Comparison of ENCODE assay signal across 8 cellular contexts in the genomic region with DNA sequence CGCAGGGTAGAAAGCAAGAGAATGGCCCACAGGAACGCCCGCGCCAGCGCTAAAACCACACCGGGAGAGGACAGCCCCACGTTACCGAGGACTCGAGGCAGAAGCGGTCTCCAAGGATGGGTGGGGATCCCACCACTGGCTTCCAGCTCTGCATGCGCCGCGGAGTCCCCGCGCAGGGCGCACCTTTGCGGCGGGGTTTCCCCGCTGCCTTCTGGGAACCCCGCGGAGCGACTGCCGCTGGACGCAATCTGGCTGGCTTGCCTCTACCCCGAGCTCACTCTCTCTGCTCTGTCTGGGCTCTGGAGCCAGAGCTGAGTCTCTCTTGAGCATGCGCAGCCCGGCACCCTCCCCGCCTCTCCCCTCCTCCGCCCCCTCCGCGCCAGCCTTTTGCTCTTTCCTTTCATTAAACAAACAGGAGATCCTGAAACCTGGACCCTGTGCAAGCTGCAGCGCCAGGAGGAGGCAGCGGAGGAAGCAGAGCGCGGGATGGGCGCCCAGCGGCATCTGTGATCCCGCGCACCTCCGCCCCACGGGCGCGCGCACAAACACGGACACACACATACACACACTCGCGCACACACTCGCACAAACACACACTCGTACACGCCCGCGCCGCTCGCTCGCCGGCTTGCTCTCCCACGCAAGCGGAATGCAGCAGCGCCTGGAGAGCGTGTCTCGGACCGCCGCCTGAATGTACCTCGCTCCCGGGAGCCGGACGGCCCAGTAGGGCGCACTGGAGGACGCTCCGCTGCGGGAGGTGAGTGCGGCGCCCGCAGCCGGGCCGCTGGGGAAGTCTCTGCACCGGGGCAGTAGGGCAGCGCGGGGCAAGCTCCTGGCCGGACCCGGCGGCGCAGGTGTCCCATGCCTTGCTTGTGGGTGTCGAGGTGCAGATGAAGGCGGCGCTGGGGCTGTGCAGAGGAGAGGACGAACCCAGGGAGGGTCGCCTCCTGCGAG. TPM values are rescaled to one million over a fixed set of nuclear protein-coding genes. Genes with fewer than 3 reads are reported as not detected.
DNase-seq lines count a peak whose midpoint lies in the region; ATAC-seq, FAIRE-seq and TF ChIP-seq lines count a peak whose summit lies in the region.

A gene (plus strand): TSS at position 382 of the 954 bp plus-strand sequence.

- no peaks in the 10 kb centered on the region for H3K36me3 ChIP-seq in BE2C

- DNase-seq in BE2C (peak; percentile 55), LHCN-M2 (ENCODE audit: low read depth) (peak; percentile 1), frontal cortex (ENCODE audit: low spot score in 2 of 2) (peak; percentile 60 to 65), non-pigmented ciliary epithelial cell (ENCODE audit: low read depth) (peak; percentile 11), GM12892 (ENCODE audit: insufficient read length) (no peak), RCC 7860 (ENCODE audit: low spot score) (no peak)

- H3K4me1 ChIP-seq in BE2C: no peaks in the 10 kb centered on the region

- no peak for TF ChIP-seq CTCF in BE2C (IDR thresholded peaks at IDR 0.05; ENCODE audit: low read depth, low read length)

- ATAC-seq in SK-N-SH treated with all-trans-retinoic acid at 6 μM for 48 hours: peak; percentile 94
- no peak for ATAC-seq in GM19452 (IDR thresholded peaks at IDR 0.05; ENCODE audit: unreplicated experiment)

- peaks cover 28% of the 10 kb centered on the region for H3K27me3 ChIP-seq in BE2C

- no peak for TF ChIP-seq POLR2A in GM12892 (IDR thresholded peaks at IDR 0.05; ENCODE audit: low read depth, low read length)

- no peak for FAIRE-seq in frontal cortex (lab: Jason Lieb, UNC)
- FAIRE-seq in GM12892 (lab: Jason Lieb, UNC): no peak
- FAIRE-seq in RCC 7860 (lab: Jason Lieb, UNC): no peak

- H3K4me3 ChIP-seq in BE2C (ENCODE audit: low read depth, low read length): peak within 1 kb of the TSS; percentile 49

- no peaks in the 10 kb centered on the region for H3K9me3 ChIP-seq in BE2C

TF ChIP-seq in SK-N-SH treated with all-trans-retinoic acid at 6 μM for 48 hours, 23 proteins besides CTCF, POLR2A, EP300 and RAD21:
- no peak for TF ChIP-seq SNAI2 (CRISPR knock-in tag; IDR thresholded peaks at IDR 0.05)
- no peak for TF ChIP-seq ZNF565 (CRISPR knock-in tag; conservative IDR thresholded peaks at IDR 0.05; ENCODE audit: low read depth)
- no peak for TF ChIP-seq ZC3H10 (CRISPR knock-in tag; IDR thresholded peaks at IDR 0.05)
- TF ChIP-seq, protein P1, sequence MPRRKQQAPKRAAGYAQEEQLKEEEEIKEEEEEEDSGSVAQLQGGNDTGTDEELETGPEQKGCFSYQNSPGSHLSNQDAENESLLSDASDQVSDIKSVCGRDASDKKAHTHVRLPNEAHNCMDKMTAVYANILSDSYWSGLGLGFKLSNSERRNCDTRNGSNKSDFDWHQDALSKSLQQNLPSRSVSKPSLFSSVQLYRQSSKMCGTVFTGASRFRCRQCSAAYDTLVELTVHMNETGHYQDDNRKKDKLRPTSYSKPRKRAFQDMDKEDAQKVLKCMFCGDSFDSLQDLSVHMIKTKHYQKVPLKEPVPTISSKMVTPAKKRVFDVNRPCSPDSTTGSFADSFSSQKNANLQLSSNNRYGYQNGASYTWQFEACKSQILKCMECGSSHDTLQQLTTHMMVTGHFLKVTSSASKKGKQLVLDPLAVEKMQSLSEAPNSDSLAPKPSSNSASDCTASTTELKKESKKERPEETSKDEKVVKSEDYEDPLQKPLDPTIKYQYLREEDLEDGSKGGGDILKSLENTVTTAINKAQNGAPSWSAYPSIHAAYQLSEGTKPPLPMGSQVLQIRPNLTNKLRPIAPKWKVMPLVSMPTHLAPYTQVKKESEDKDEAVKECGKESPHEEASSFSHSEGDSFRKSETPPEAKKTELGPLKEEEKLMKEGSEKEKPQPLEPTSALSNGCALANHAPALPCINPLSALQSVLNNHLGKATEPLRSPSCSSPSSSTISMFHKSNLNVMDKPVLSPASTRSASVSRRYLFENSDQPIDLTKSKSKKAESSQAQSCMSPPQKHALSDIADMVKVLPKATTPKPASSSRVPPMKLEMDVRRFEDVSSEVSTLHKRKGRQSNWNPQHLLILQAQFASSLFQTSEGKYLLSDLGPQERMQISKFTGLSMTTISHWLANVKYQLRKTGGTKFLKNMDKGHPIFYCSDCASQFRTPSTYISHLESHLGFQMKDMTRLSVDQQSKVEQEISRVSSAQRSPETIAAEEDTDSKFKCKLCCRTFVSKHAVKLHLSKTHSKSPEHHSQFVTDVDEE (CRISPR knock-in tag; IDR thresholded peaks at IDR 0.05): no peak
- TF ChIP-seq, protein P2, sequence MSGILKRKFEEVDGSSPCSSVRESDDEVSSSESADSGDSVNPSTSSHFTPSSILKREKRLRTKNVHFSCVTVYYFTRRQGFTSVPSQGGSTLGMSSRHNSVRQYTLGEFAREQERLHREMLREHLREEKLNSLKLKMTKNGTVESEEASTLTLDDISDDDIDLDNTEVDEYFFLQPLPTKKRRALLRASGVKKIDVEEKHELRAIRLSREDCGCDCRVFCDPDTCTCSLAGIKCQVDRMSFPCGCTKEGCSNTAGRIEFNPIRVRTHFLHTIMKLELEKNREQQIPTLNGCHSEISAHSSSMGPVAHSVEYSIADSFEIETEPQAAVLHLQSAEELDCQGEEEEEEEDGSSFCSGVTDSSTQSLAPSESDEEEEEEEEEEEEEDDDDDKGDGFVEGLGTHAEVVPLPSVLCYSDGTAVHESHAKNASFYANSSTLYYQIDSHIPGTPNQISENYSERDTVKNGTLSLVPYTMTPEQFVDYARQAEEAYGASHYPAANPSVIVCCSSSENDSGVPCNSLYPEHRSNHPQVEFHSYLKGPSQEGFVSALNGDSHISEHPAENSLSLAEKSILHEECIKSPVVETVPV (CRISPR knock-in tag; IDR thresholded peaks at IDR 0.05): no peak
- TF ChIP-seq, protein P3, sequence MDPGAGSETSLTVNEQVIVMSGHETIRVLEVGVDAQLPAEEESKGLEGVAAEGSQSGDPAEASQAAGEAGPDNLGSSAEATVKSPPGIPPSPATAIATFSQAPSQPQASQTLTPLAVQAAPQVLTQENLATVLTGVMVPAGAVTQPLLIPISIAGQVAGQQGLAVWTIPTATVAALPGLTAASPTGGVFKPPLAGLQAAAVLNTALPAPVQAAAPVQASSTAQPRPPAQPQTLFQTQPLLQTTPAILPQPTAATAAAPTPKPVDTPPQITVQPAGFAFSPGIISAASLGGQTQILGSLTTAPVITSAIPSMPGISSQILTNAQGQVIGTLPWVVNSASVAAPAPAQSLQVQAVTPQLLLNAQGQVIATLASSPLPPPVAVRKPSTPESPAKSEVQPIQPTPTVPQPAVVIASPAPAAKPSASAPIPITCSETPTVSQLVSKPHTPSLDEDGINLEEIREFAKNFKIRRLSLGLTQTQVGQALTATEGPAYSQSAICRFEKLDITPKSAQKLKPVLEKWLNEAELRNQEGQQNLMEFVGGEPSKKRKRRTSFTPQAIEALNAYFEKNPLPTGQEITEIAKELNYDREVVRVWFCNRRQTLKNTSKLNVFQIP (CRISPR knock-in tag; IDR thresholded peaks at IDR 0.05; ENCODE audit: borderline replicate concordance, low read depth): no peak
- no peak for TF ChIP-seq BACH2 (CRISPR knock-in tag; IDR thresholded peaks at IDR 0.05; ENCODE audit: borderline replicate concordance)
- no peak for TF ChIP-seq TOX (CRISPR knock-in tag; IDR thresholded peaks at IDR 0.05; ENCODE audit: borderline replicate concordance)
- no peak for TF ChIP-seq ZFP30 (CRISPR knock-in tag; IDR thresholded peaks at IDR 0.05)
- no peak for TF ChIP-seq ISL1 (CRISPR knock-in tag; IDR thresholded peaks at IDR 0.05)
- TF ChIP-seq CSDC2 (CRISPR knock-in tag; IDR thresholded peaks at IDR 0.05): no peak
- TF ChIP-seq PPARA (CRISPR knock-in tag; IDR thresholded peaks at IDR 0.05; ENCODE audit: borderline replicate concordance): no peak
- no peak for TF ChIP-seq OSR1 (CRISPR knock-in tag; IDR thresholded peaks at IDR 0.05)
- no peak for TF ChIP-seq TCF4 (CRISPR knock-in tag; IDR thresholded peaks at IDR 0.05; ENCODE audit: borderline replicate concordance)
- TF ChIP-seq ZFP3 (CRISPR knock-in tag; IDR thresholded peaks at IDR 0.05): no peak
- TF ChIP-seq RARB (CRISPR knock-in tag; IDR thresholded peaks at IDR 0.05): no peak
- TF ChIP-seq, protein P4, sequence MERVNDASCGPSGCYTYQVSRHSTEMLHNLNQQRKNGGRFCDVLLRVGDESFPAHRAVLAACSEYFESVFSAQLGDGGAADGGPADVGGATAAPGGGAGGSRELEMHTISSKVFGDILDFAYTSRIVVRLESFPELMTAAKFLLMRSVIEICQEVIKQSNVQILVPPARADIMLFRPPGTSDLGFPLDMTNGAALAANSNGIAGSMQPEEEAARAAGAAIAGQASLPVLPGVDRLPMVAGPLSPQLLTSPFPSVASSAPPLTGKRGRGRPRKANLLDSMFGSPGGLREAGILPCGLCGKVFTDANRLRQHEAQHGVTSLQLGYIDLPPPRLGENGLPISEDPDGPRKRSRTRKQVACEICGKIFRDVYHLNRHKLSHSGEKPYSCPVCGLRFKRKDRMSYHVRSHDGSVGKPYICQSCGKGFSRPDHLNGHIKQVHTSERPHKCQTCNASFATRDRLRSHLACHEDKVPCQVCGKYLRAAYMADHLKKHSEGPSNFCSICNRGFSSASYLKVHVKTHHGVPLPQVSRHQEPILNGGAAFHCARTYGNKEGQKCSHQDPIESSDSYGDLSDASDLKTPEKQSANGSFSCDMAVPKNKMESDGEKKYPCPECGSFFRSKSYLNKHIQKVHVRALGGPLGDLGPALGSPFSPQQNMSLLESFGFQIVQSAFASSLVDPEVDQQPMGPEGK (CRISPR knock-in tag; IDR thresholded peaks at IDR 0.05; ENCODE audit: borderline replicate concordance): no peak
- TF ChIP-seq, protein P5, sequence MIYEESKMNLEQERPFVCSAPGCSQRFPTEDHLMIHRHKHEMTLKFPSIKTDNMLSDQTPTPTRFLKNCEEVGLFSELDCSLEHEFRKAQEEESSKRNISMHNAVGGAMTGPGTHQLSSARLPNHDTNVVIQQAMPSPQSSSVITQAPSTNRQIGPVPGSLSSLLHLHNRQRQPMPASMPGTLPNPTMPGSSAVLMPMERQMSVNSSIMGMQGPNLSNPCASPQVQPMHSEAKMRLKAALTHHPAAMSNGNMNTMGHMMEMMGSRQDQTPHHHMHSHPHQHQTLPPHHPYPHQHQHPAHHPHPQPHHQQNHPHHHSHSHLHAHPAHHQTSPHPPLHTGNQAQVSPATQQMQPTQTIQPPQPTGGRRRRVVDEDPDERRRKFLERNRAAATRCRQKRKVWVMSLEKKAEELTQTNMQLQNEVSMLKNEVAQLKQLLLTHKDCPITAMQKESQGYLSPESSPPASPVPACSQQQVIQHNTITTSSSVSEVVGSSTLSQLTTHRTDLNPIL (CRISPR knock-in tag; IDR thresholded peaks at IDR 0.05; ENCODE audit: low read depth): no peak
- TF ChIP-seq ARNTL (CRISPR knock-in tag; IDR thresholded peaks at IDR 0.05; ENCODE audit: borderline replicate concordance, low read depth): no peak

RNA-seq across cellular contexts. Expression of the gene that starts here (rescaled TPM):
- polyA plus RNA-seq in BE2C (2012; ENCODE audit: insufficient read depth, insufficient read length, low read depth): not detected
- total RNA-seq in LHCN-M2 (2014; rRNA removed): not detected in 2 replicates
- not detected for polyA plus RNA-seq in LHCN-M2 (2012)
- 249 TPM for total RNA-seq in frontal cortex
- not detected for polyA plus RNA-seq in GM12892 (2012; ENCODE audit: missing spikeins)

Comparison
In these comparisons a context has a peak if more than half of its experiments do, and no peak if none do; other contexts are left out.
1. RNA of the gene that starts here (total RNA-seq): 249 TPM in frontal cortex (single experiment); not detected in LHCN-M2; every median in the first group is over 100 times any median in the second.
2. Peak in DNase-seq in LHCN-M2; RNA of the gene not detected or under 1 TPM.
3. DNase-seq: peak in BE2C (single experiment), frontal cortex (2 of 2) and non-pigmented ciliary epithelial cell (single experiment); none in GM12892 (single experiment) and RCC 7860 (single experiment).